15 cellular contexts compared by ENCODE assay signal in the genomic region with DNA sequence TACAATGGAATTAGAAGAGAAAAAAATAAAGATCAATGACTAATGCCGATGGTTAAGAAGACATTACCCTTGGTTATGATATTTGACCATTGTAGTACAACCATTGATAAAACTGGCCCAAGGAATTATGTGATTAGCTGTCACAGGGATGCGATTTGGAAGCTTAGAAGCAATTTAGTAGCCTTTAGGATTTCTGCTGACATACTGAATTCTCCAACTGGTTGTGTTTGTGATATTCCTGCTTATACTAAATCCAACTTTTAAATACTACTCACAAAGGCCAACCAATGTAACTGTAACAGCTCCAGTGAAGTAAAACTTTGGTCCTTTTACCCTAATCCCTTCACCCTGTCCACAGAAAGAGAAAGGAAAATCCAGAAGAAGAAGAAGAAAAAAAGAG. TPM values are rescaled to one million over a fixed set of nuclear protein-coding genes. Genes with fewer than 3 reads are reported as not detected.
A peak's percentile ranks its signal among the peaks of the same experiment; 100 is the strongest.
DNase-seq lines count a peak whose midpoint lies in the region; ATAC-seq, FAIRE-seq and TF ChIP-seq lines count a peak whose summit lies in the region.
"Had no signal": no experiment of that assay in that cellular context is flagged by ENCODE, and none has a peak within 500 bp of the region (broad histone marks: within the 10 kb centered on the region; RNA-seq: fewer than 3 reads in every experiment).

No MANE protein-coding gene starts in this region.

- H3K27me3 ChIP-seq in PC-3 (ENCODE audit: low read length) = no peaks in the 10 kb centered on the region
- no peaks in the 10 kb centered on the region for H3K27me3 ChIP-seq in neuron (ENCODE audit: insufficient read depth, low read length)
- H3K27me3 ChIP-seq in prostate gland (replicated peaks; ENCODE audit: insufficient read depth) = no peaks in the 10 kb centered on the region
- H3K27me3 ChIP-seq: BLaER1 had no signal

- H3K27me3 Mint-ChIP-seq in Calu3 (ENCODE audit: unreplicated experiment) = no peaks in the 10 kb centered on the region

- H2AFZ ChIP-seq in PC-3 (ENCODE audit: low read length) (peak overlapping the region; percentile 19; the same call in 1 of the 2 replicates), neuron (ENCODE audit: low read depth, low read length) (peak overlapping the region; percentile 26)

- H3K9ac ChIP-seq in PC-3 (ENCODE audit: low read length) = no peak overlapping the region
- H3K9ac ChIP-seq: BLaER1 had no signal

- no peaks in the 10 kb centered on the region for H3K36me3 Mint-ChIP-seq in Calu3 (ENCODE audit: insufficient read depth, unreplicated experiment)

- no peak for TF ChIP-seq POLR2A in A549 (IDR thresholded peaks at IDR 0.05; ENCODE audit: low read length)
- no peak for TF ChIP-seq POLR2A in prostate gland (IDR thresholded peaks at IDR 0.05)

- no peaks in the 10 kb centered on the region for H3K36me3 ChIP-seq in PC-3 (ENCODE audit: low read depth, low read length)
- no peaks in the 10 kb centered on the region for H3K36me3 ChIP-seq in neuron (ENCODE audit: insufficient read depth, low read length)
- H3K36me3 ChIP-seq in prostate gland = no peaks in the 10 kb centered on the region
- H3K36me3 ChIP-seq: BLaER1 had no signal

- no peak overlapping the region for H3K4me3 Mint-ChIP-seq in Calu3 (ENCODE audit: low read depth, unreplicated experiment)
- H3K4me3 Mint-ChIP-seq: CD8-positive, alpha-beta memory T cell; H9 had no signal

- 0 out of 3 replicates have a peak, but pooled peaks cover 3% of the 10 kb centered on the region for H3K9me3 ChIP-seq in A549
- no peaks in the 10 kb centered on the region for H3K9me3 ChIP-seq in PC-3 (ENCODE audit: low read length)
- H3K9me3 ChIP-seq in neuron (ENCODE audit: low read length) = no peaks in the 10 kb centered on the region
- no peaks in the 10 kb centered on the region for H3K9me3 ChIP-seq in prostate gland
- H3K9me3 ChIP-seq: BLaER1 had no signal

- H3F3A ChIP-seq in PC-3 (ENCODE audit: low read length, unreplicated experiment) = peaks cover 6% of the 10 kb centered on the region

- TF ChIP-seq CTCF in A549 (IDR thresholded peaks at IDR 0.05) (no peak), Calu3 (IDR thresholded peaks at IDR 0.05; ENCODE audit: unreplicated experiment) (no peak), PC-3 (conservative IDR thresholded peaks at IDR 0.05; ENCODE audit: low read depth, low read length) (no peak), prostate gland (IDR thresholded peaks at IDR 0.05) (no peak)

- WGBS in A549 (ENCODE audit: missing lambda C conversion rate) = 46% methylated on average over 2 of the region's 2 CpGs
- WGBS in prostate gland = 60% methylated on average over 2 of the region's 2 CpGs

- no peaks in the 10 kb centered on the region for H3K79me2 ChIP-seq in PC-3 (ENCODE audit: low read length)

- no peaks in the 10 kb centered on the region for H4K20me1 ChIP-seq in PC-3 (ENCODE audit: low read length)
- H4K20me1 ChIP-seq: BLaER1 had no signal

- POLR2A ChIA-PET in A549 (lab: Yijun Ruan, JAX) (no interaction called here), PC-3 (lab: Charles Lee; ENCODE audit: unreplicated experiment) (no interaction called here)

- H3K27ac Mint-ChIP-seq in Calu3 (ENCODE audit: unreplicated experiment) = peak overlapping the region; percentile 36
- H3K27ac Mint-ChIP-seq: CD8-positive, alpha-beta memory T cell; H9 had no signal

- BruUV-seq in Calu3 (replicated peaks; lab: Mats Ljungman, UMichigan) = no TSS peak
- BruUV-seq in PC-3 (replicated peaks; lab: Mats Ljungman, UMichigan) = no TSS peak

- H3K4me1 Mint-ChIP-seq in Calu3 (ENCODE audit: low read depth, unreplicated experiment) = peaks cover 42% of the 10 kb centered on the region
- H3K4me1 Mint-ChIP-seq: CD8-positive, alpha-beta memory T cell; H9 had no signal

- H3K4me2 ChIP-seq in A549 (no peak overlapping the region), PC-3 (ENCODE audit: low read length) (no peak overlapping the region)
- H3K4me2 ChIP-seq: BLaER1 had no signal

- H3K27ac ChIP-seq in A549 = peak overlapping the region in 1 of 2 experiments; percentile 25; a peak in 2 of 6 replicates
- no peak overlapping the region for H3K27ac ChIP-seq in PC-3 (ENCODE audit: low read length)
- H3K27ac ChIP-seq in prostate gland = no peak overlapping the region
- H3K27ac ChIP-seq: BLaER1 had no signal

- intact Hi-C loops in Calu3 (cut with micrococcal nuclease; ENCODE audit: unreplicated experiment) = no loop called here
- intact Hi-C loops in PC-3 (cut with micrococcal nuclease) = no loop called here
- intact Hi-C loops in prostate gland (cut with DNase I) = no loop called here

- no peak for ATAC-seq in A549
- ATAC-seq in PC-3 = no peak

- CTCF ChIA-PET in A549 (lab: Yijun Ruan, JAX) (no interaction called here), Calu3 (lab: Charles Lee) (no interaction called here), PC-3 (lab: Charles Lee) (no interaction called here)

- H3K4me3 ChIP-seq in A549 (no peak overlapping the region), PC-3 (ENCODE audit: low read length) (no peak overlapping the region), neuron (ENCODE audit: low read length) (no peak overlapping the region), prostate gland (no peak overlapping the region)
- H3K4me3 ChIP-seq: BLaER1 had no signal

- TF ChIP-seq RAD21 in A549 (conservative IDR thresholded peaks at IDR 0.05 in 1 of 2, IDR thresholded peaks at IDR 0.05 in 1 of 2) = no peak

- no peak for TF ChIP-seq EP300 in A549 (IDR thresholded peaks at IDR 0.05)

- H3K9me3 Mint-ChIP-seq in Calu3 (ENCODE audit: low read depth, unreplicated experiment) = peaks cover 6% of the 10 kb centered on the region
- H3K9me3 Mint-ChIP-seq: CD8-positive, alpha-beta memory T cell; H9 had no signal

- no peak for DNase-seq in A549 (ENCODE audit: low read depth in 1 of 2, low spot score in 1 of 2)
- DNase-seq in Calu3 = no peak
- no peak for DNase-seq in PC-3
- no peak for DNase-seq in prostate gland (ENCODE audit: low spot score)
- DNase-seq in dermis blood vessel endothelial cell = no peak
- no peak for DNase-seq in epidermal melanocyte (ENCODE audit: insufficient read length, low spot score)
- DNase-seq: Caco-2; CD8-positive, alpha-beta memory T cell; DMS53; GF-D8; H9 had no signal

- FAIRE-seq in A549 (lab: Jason Lieb, UNC) = no peak
- FAIRE-seq: A204.1 had no signal

- H3K4me1 ChIP-seq in A549 (peaks cover 18% of the 10 kb centered on the region), PC-3 (ENCODE audit: insufficient read depth, low read length) (peaks cover 24% of the 10 kb centered on the region), neuron (ENCODE audit: insufficient read depth, low read length) (no peaks in the 10 kb centered on the region), prostate gland (replicated peaks) (no peaks in the 10 kb centered on the region)

- 0 out of 2 replicates have a peak, but pooled peaks cover 4% of the 10 kb centered on the region for H3K9me2 ChIP-seq in PC-3 (replicated peaks; ENCODE audit: low read length)

TF ChIP-seq in A549, 52 proteins besides CTCF, POLR2A, EP300 and RAD21:
- TF ChIP-seq MAFK (IDR thresholded peaks at IDR 0.05; ENCODE audit: partially characterized antibody) = peak; percentile 74
- no peak for TF ChIP-seq JUN (IDR thresholded peaks at IDR 0.05)

RNA-seq across cellular contexts. Expression of a gene that starts 31.4 kb away (rescaled TPM):
- polyA plus RNA-seq in A549 (2011; rRNA removed) (0.05 TPM in 2 replicates), A549 (2017; fragmentation: RNase III; extraction: RNeasy Plus Mini Kit Qiagen cat#74134 plus additional on column Dnase treatment) (0.05 TPM in 1 of 3 replicates, not detected in the others)
- not detected in 2 replicates for polyA plus RNA-seq in A549 (2012; cell fraction: cytosol; rRNA removed)
- polyA plus RNA-seq in A549 (2012; cell fraction: nucleus; rRNA removed) = not detected in 2 replicates
- polyA minus RNA-seq in A549 (2011; rRNA and poly(A)+ RNA removed) = not detected in 2 replicates
- total RNA-seq in Calu3 (2022) (0.44 TPM in 1 of 2 replicates, not detected in the other), PC-3 (2014; rRNA removed) (not detected in 2 replicates), prostate gland (10 to 100 TPM in 1 of 2 donors, 1 to 10 TPM in 1; 3.2 to 10.1 TPM), dermis blood vessel endothelial cell (15.7 and 39.6 TPM in 2 replicates)
- total RNA-seq: H9, HT-29 had no signal
- polyA plus RNA-seq: CD8-positive, alpha-beta memory T cell had no signal

RNA-seq across cellular contexts. Expression of a gene that starts 55.5 kb away (rescaled TPM):
- 0.38 and 0.66 TPM in 2 replicates for polyA plus RNA-seq in A549 (2011; rRNA removed)
- 0.03 and 0.04 TPM in 2 replicates for polyA plus RNA-seq in A549 (2012; cell fraction: cytosol; rRNA removed)
- polyA plus RNA-seq in A549 (2012; cell fraction: nucleus; rRNA removed) = 0.04 and 0.05 TPM in 2 replicates
- 0.16 to 0.22 TPM (median 0.17 TPM) in 3 replicates for polyA plus RNA-seq in A549 (2017; fragmentation: RNase III; extraction: RNeasy Plus Mini Kit Qiagen cat#74134 plus additional on column Dnase treatment)
- 0.19 TPM in 1 of 2 replicates, not detected in the other for polyA minus RNA-seq in A549 (2011; rRNA and poly(A)+ RNA removed)
- total RNA-seq in Calu3 (2022) = 0.17 and 0.28 TPM in 2 replicates
- 0.12 and 0.47 TPM in 2 replicates for total RNA-seq in PC-3 (2014; rRNA removed)
- total RNA-seq in prostate gland = 1 to 10 TPM in 1 of 2 donors, under 1 TPM in 1; 0.59 to 6.6 TPM
- 0.51 and 0.88 TPM in 2 replicates for total RNA-seq in dermis blood vessel endothelial cell
- total RNA-seq: Caco-2, H9 had no signal
- polyA plus RNA-seq: CD8-positive, alpha-beta memory T cell had no signal
